ENCODE assay signal across 1 cellular context in genomic region chr5:10307206-10308148, GRCh38.
TF ChIP-seq lines count a peak whose summit lies in the region.

Gene CMBL, minus strand, starts transcription at chr5:10307902. Its CDS starts 17,140 bp downstream, at chr5:10290762.

TF ChIP-seq in HEK293, 187 proteins besides CTCF, POLR2A, EP300 and RAD21 (continued from another document and continues in another):
- TF ChIP-seq ZNF391 (tag by site-specific recombination; IDR thresholded peaks at IDR 0.05; ENCODE audit: borderline replicate concordance, low read depth) (peak; percentile 91; the same call in 1 of the 2 replicates), ZNF146 (tag by site-specific recombination; IDR thresholded peaks at IDR 0.05) (peak; percentile 47; the same call in 1 of the 2 replicates), ZNF600 (tag by site-specific recombination; IDR thresholded peaks at IDR 0.05) (peak; percentile 98), ZNF561 (tag by site-specific recombination; IDR thresholded peaks at IDR 0.05; ENCODE audit: borderline replicate concordance) (peak; percentile 69), IKZF3 (tag by site-specific recombination; IDR thresholded peaks at IDR 0.05) (0 out of 2 replicates have a peak, but pooled peaks have one; percentile 48), ZNF394 (tag by site-specific recombination; IDR thresholded peaks at IDR 0.05; ENCODE audit: borderline replicate concordance) (peak; percentile 66; the same call in 1 of the 2 replicates), ZFP3 (tag by site-specific recombination; IDR thresholded peaks at IDR 0.05; ENCODE audit: low read depth) (no peak), ZNF24 (tag by site-specific recombination; IDR thresholded peaks at IDR 0.05) (no peak; the same call in 1 of the 2 replicates), ZNF155 (tag by site-specific recombination; IDR thresholded peaks at IDR 0.05) (no peak), ZNF138 (tag by site-specific recombination; IDR thresholded peaks at IDR 0.05; ENCODE audit: borderline replicate concordance) (no peak), KLF8 (tag by site-specific recombination; IDR thresholded peaks at IDR 0.05) (peak; percentile 95), ZNF341 (tag by site-specific recombination; IDR thresholded peaks at IDR 0.05; ENCODE audit: low read depth) (peak; percentile 81), GFI1B (tag by site-specific recombination; IDR thresholded peaks at IDR 0.05) (no peak), ZBTB20 (tag by site-specific recombination; IDR thresholded peaks at IDR 0.05) (peak; percentile 97), KLF17 (tag by site-specific recombination; IDR thresholded peaks at IDR 0.05) (peak; percentile 98), ZNF585B (tag by site-specific recombination; IDR thresholded peaks at IDR 0.05) (0 out of 2 replicates have a peak, but pooled peaks have one; percentile 5), FEZF1 (tag by site-specific recombination; IDR thresholded peaks at IDR 0.05) (no peak; the same call in 1 of the 2 replicates), WT1 (tag by site-specific recombination; IDR thresholded peaks at IDR 0.05) (peak; percentile 99), ZIC2 (tag by site-specific recombination; IDR thresholded peaks at IDR 0.05) (peak; percentile 75), KLF10 (tag by site-specific recombination; IDR thresholded peaks at IDR 0.05) (0 out of 2 replicates have a peak, but pooled peaks have one; percentile 16), ZNF416 (tag by site-specific recombination; IDR thresholded peaks at IDR 0.05) (no peak), ZNF157 (tag by site-specific recombination; IDR thresholded peaks at IDR 0.05) (no peak), ZNF548 (tag by site-specific recombination; IDR thresholded peaks at IDR 0.05) (no peak), ZNF768 (tag by site-specific recombination; IDR thresholded peaks at IDR 0.05) (no peak; the same call in 1 of the 2 replicates), ZBTB11 (tag by site-specific recombination; conservative IDR thresholded peaks at IDR 0.05; ENCODE audit: low read depth) (peak; percentile 51), ZBTB8A (tag by site-specific recombination; IDR thresholded peaks at IDR 0.05) (peak; percentile 52), HIC1 (tag by site-specific recombination; IDR thresholded peaks at IDR 0.05) (no peak), PBX3 (CRISPR knock-in tag; IDR thresholded peaks at IDR 0.05) (peak; percentile 64; the same call in 1 of the 2 replicates), ZNF629 (tag by site-specific recombination; IDR thresholded peaks at IDR 0.05) (0 out of 2 replicates have a peak, but pooled peaks have one; percentile 55), ZNF518A (tag by site-specific recombination; conservative IDR thresholded peaks at IDR 0.05; ENCODE audit: low read depth) (no peak), PRDM2 (tag by site-specific recombination; IDR thresholded peaks at IDR 0.05; ENCODE audit: borderline replicate concordance) (no peak), EGR2 (tag by site-specific recombination; IDR thresholded peaks at IDR 0.05; ENCODE audit: low read depth) (peak; percentile 94), ZNF610 (tag by site-specific recombination; IDR thresholded peaks at IDR 0.05; ENCODE audit: borderline replicate concordance) (peak; percentile 88), YY2 (tag by site-specific recombination; IDR thresholded peaks at IDR 0.05) (no peak), SALL2 (tag by site-specific recombination; IDR thresholded peaks at IDR 0.05; ENCODE audit: borderline replicate concordance) (no peak), ZNF23 (tag by site-specific recombination; IDR thresholded peaks at IDR 0.05; ENCODE audit: borderline replicate concordance) (no peak), ZNF350 (tag by site-specific recombination; IDR thresholded peaks at IDR 0.05) (no peak), ELK4 (IDR thresholded peaks at IDR 0.05; ENCODE audit: borderline replicate concordance, low read depth, low read length) (no peak), KLF1 (tag by site-specific recombination; IDR thresholded peaks at IDR 0.05) (peak; percentile 96), ZNF2 (tag by site-specific recombination; IDR thresholded peaks at IDR 0.05) (peak; percentile 99), ZNF324 (tag by site-specific recombination; IDR thresholded peaks at IDR 0.05) (peak; percentile 92)
